8 cellular contexts compared by ENCODE assay signal in the genomic region with DNA sequence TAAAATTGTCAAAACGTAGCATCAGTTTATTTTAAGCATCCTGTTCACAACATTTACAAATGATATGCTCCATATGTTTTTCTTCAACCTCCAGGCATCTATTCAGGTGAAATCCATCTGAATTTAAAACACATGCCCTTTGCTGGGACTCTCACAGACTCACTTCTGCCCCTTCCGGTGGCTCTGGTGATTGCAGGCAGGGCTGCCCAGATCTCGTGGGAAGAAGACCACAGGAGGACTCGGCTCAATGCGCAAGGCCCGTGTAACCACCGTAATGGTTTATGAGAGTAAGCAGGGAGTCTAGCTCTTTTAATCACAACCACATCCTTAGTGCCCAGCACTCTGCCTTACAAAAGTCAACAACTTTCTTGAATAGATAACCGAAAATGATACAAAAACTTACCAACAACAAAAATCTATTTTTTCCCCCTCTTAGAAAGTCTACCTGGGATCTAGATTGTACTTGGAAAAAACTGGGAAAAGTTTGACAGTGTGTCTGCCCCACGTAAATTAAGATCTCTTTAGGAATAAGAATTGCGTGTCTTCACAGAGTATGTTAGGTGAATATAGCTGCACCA.
DNase-seq lines count a peak whose midpoint lies in the region; ATAC-seq lines count a peak whose summit lies in the region.

No MANE protein-coding gene starts in this region.

- H4K8ac ChIP-seq in neuronal stem cell (ENCODE audit: low read depth, low read length), result no peak overlapping the region

- no peak overlapping the region for H3K4me3 Mint-ChIP-seq in activated CD4-positive, alpha-beta T cell treated with anti-CD3 and anti-CD28 coated beads, Interleukin-2, amount 10 ng/mL, durations not matched to agents 7 days and 5 days

- H3K9ac ChIP-seq in neuronal stem cell (ENCODE audit: low read depth, low read length, poor library complexity), result no peak overlapping the region

- no peak overlapping the region for H2BK120ac ChIP-seq in neuronal stem cell (ENCODE audit: low read depth, low read length)

- no peak overlapping the region for H2BK12ac ChIP-seq in neuronal stem cell (ENCODE audit: low read length)

- H3K27me3 ChIP-seq in MG63 (no peaks in the 10 kb centered on the region), neuronal stem cell (ENCODE audit: control insufficient read depth in 3 of 3, insufficient read depth in 3 of 3, low read depth in 1 of 3, low read length in 3 of 3) (no peaks in the 10 kb centered on the region)

- POLR2A ChIA-PET in activated CD4-positive, alpha-beta T cell treated with anti-CD3 and anti-CD28 coated beads, Interleukin-2, amount 10 ng/mL, durations not matched to agents 7 days and 5 days (lab: Charles Lee), result no interaction called here

- no peaks in the 10 kb centered on the region for H3K27me3 Mint-ChIP-seq in activated CD4-positive, alpha-beta T cell treated with anti-CD3 and anti-CD28 coated beads, Interleukin-2, amount 10 ng/mL, durations not matched to agents 7 days and 5 days

- H3K36me3 ChIP-seq in MG63, result no peaks in the 10 kb centered on the region
- H3K36me3 ChIP-seq in neuronal stem cell (replicated peaks in 1 of 2; ENCODE audit: control insufficient read depth in 2 of 2, insufficient read depth in 2 of 2, low read length in 2 of 2), result no peaks in the 10 kb centered on the region

- DNase-seq in COR-L47 (lab: John Stamatoyannopoulos, UW), result peak; percentile 4
- peak; percentile 36 for DNase-seq in MG63
- peak; percentile 38 for DNase-seq in activated CD4-positive, alpha-beta T cell treated with anti-CD3 and anti-CD28 coated beads, Interleukin-2, amount 10 ng/mL, durations not matched to agents 7 days and 5 days
- peak; percentile 5 for DNase-seq in neuronal stem cell (ENCODE audit: low spot score)
- DNase-seq in SKM-1 treated with dmso at 0.1 percent for 144 hours (lab: John Stamatoyannopoulos, UW; ENCODE audit: unreplicated experiment), result no peak

- H3K36me3 Mint-ChIP-seq in activated CD4-positive, alpha-beta T cell treated with anti-CD3 and anti-CD28 coated beads, Interleukin-2, amount 10 ng/mL, durations not matched to agents 7 days and 5 days (ENCODE audit: low read depth), result peaks cover 4% of the 10 kb centered on the region

- no peaks in the 10 kb centered on the region for H3K9me3 ChIP-seq in MG63
- H3K9me3 ChIP-seq in neuronal stem cell (replicated peaks in 1 of 2; ENCODE audit: control insufficient read depth in 2 of 2, insufficient read depth in 1 of 2, low read depth in 1 of 2, low read length in 2 of 2), result peaks cover 2% of the 10 kb centered on the region in 2 donors

- H3K14ac ChIP-seq in neuronal stem cell (ENCODE audit: low read length), result no peak overlapping the region

- H2AK5ac ChIP-seq in neuronal stem cell (ENCODE audit: low read depth, low read length), result no peak overlapping the region

- H3K4me1 ChIP-seq in neuronal stem cell (ENCODE audit: control insufficient read depth in 2 of 2, insufficient read depth in 1 of 2, low read depth in 1 of 2, low read length in 2 of 2), result no peaks in the 10 kb centered on the region

- no peak overlapping the region for H4K91ac ChIP-seq in neuronal stem cell (ENCODE audit: low read depth, low read length, poor library complexity)

- no peak overlapping the region for H3K4ac ChIP-seq in neuronal stem cell (ENCODE audit: low read length)

- no peak overlapping the region for H3K23ac ChIP-seq in neuronal stem cell (ENCODE audit: low read depth, low read length, poor library complexity)

- H3K9me3 Mint-ChIP-seq in activated CD4-positive, alpha-beta T cell treated with anti-CD3 and anti-CD28 coated beads, Interleukin-2, amount 10 ng/mL, durations not matched to agents 7 days and 5 days, result peaks cover 5% of the 10 kb centered on the region

- WGBS in neuronal stem cell (ENCODE audit: extremely low coverage in 2 of 2, insufficient read length in 2 of 2, insufficient replicate concordance in 1 of 2), 2 donors, result no CpG with 5 or more reads among the region's 10 CpGs

- H3K4me3 ChIP-seq in MG63 (no peak overlapping the region), neuronal stem cell (ENCODE audit: low read length in 2 of 2) (no peak overlapping the region)

- H2BK15ac ChIP-seq in neuronal stem cell (ENCODE audit: low read length), result no peak overlapping the region

- no peak overlapping the region for H3K4me2 ChIP-seq in neuronal stem cell (ENCODE audit: insufficient read depth, low read length, poor library complexity, severe bottlenecking)

- H2BK5ac ChIP-seq in neuronal stem cell (ENCODE audit: low read length), result no peak overlapping the region

- H3K27ac Mint-ChIP-seq in activated CD4-positive, alpha-beta T cell treated with anti-CD3 and anti-CD28 coated beads, Interleukin-2, amount 10 ng/mL, durations not matched to agents 7 days and 5 days, result no peak overlapping the region

- peaks cover under 1% of the 10 kb centered on the region for H3K4me1 Mint-ChIP-seq in activated CD4-positive, alpha-beta T cell treated with anti-CD3 and anti-CD28 coated beads, Interleukin-2, amount 10 ng/mL, durations not matched to agents 7 days and 5 days

- no peak overlapping the region for H3K27ac ChIP-seq in neuronal stem cell (replicated peaks; ENCODE audit: low read length)

- H3K18ac ChIP-seq in neuronal stem cell (ENCODE audit: low read length), result no peak overlapping the region

- CTCF ChIA-PET in activated CD4-positive, alpha-beta T cell treated with anti-CD3 and anti-CD28 coated beads, Interleukin-2, amount 10 ng/mL, durations not matched to agents 7 days and 5 days (lab: Charles Lee), result no interaction called here

- peak; percentile 87 for ATAC-seq in GM19455 (IDR thresholded peaks at IDR 0.05; ENCODE audit: unreplicated experiment)
- ATAC-seq in esophagus mucosa, result peak; percentile 55
- no peak for ATAC-seq in GM21390 (IDR thresholded peaks at IDR 0.05; ENCODE audit: unreplicated experiment)

- no peak overlapping the region for H2AFZ ChIP-seq in neuronal stem cell (ENCODE audit: low read length)

- no peaks in the 10 kb centered on the region for H3K79me1 ChIP-seq in neuronal stem cell (ENCODE audit: low read depth, low read length)
